14 cellular contexts compared by ENCODE assay signal in genomic region chr3:153144779-153145178, GRCh38. TPM values are rescaled to one million over a fixed set of nuclear protein-coding genes. Genes with fewer than 3 reads are reported as not detected.
DNase-seq lines count a peak whose midpoint lies in the region; ATAC-seq and TF ChIP-seq lines count a peak whose summit lies in the region.
"Had no signal": no experiment of that assay in that cellular context is flagged by ENCODE, and none has a peak within 500 bp of the region (broad histone marks: within the 10 kb centered on the region; RNA-seq: fewer than 3 reads in every experiment).

No MANE protein-coding gene starts in this region.

- H3K36me3 Mint-ChIP-seq in osteocyte (ENCODE audit: unreplicated experiment): no peaks in the 10 kb centered on the region
- H3K36me3 Mint-ChIP-seq: activated naive CD8-positive, alpha-beta T cell treated with anti-CD3 and anti-CD28 coated beads for 36 hours; T-cell had no signal

- DNase-seq in EL: peak; percentile 73
- DNase-seq in RWPE1 (ENCODE audit: low spot score): peak; percentile 18
- DNase-seq in epithelial cell of prostate (ENCODE audit: low read depth, low spot score): no peak
- no peak for DNase-seq in osteocyte (ENCODE audit: extremely low spot score, unreplicated experiment)
- DNase-seq in amygdala (lab: John Stamatoyannopoulos, UW): no peak
- no peak for DNase-seq in T-helper 1 cell
- DNase-seq in LoVo (ENCODE audit: low spot score): no peak
- DNase-seq: activated naive CD8-positive, alpha-beta T cell treated with anti-CD3 and anti-CD28 coated beads for 36 hours; H9; naive thymus-derived CD4-positive, alpha-beta T cell; retina; T-cell had no signal

- POLR2A ChIA-PET in RWPE1 (lab: Yijun Ruan, JAX; ENCODE audit: low non-redundant PET): no interaction called here

- ATAC-seq in HG03045 (IDR thresholded peaks at IDR 0.05; ENCODE audit: unreplicated experiment): no peak
- ATAC-seq: naive thymus-derived CD4-positive, alpha-beta T cell; T-cell had no signal

- H3K4me1 Mint-ChIP-seq in osteocyte (ENCODE audit: unreplicated experiment): peaks cover 58% of the 10 kb centered on the region
- H3K4me1 Mint-ChIP-seq: H9 had no signal

- TF ChIP-seq CTCF in RWPE1 (conservative IDR thresholded peaks at IDR 0.05; ENCODE audit: low read depth) (no peak), osteocyte (IDR thresholded peaks at IDR 0.05) (no peak)

- peak overlapping the region; percentile 90 for H3K27ac Mint-ChIP-seq in osteocyte (ENCODE audit: unreplicated experiment)
- H3K27ac Mint-ChIP-seq: activated naive CD8-positive, alpha-beta T cell treated with anti-CD3 and anti-CD28 coated beads for 36 hours; H9; naive thymus-derived CD4-positive, alpha-beta T cell; stimulated activated naive CD8-positive, alpha-beta T cell treated with anti-CD3 and anti-CD28 coated beads, Interleukin-15, Interleukin-2, amounts not matched to agents 100 ng/mL and 50 ng/mL, for 24 hours; T-cell had no signal

- H3K27ac ChIP-seq in RWPE1 (no peak overlapping the region), epithelial cell of prostate (peak overlapping the region; percentile 78)

- CTCF ChIA-PET in RWPE1 (lab: Yijun Ruan, JAX): no interaction called here

- no peak overlapping the region for H3K4me3 Mint-ChIP-seq in osteocyte (ENCODE audit: unreplicated experiment)
- H3K4me3 Mint-ChIP-seq: activated naive CD8-positive, alpha-beta T cell treated with anti-CD3 and anti-CD28 coated beads for 36 hours; H9; naive thymus-derived CD4-positive, alpha-beta T cell; stimulated activated naive CD8-positive, alpha-beta T cell treated with anti-CD3 and anti-CD28 coated beads, Interleukin-15, Interleukin-2, amounts not matched to agents 100 ng/mL and 50 ng/mL, for 24 hours; T-cell had no signal

- peaks cover 7% of the 10 kb centered on the region for H3K9me3 Mint-ChIP-seq in osteocyte (ENCODE audit: unreplicated experiment)
- H3K9me3 Mint-ChIP-seq: H9 had no signal

- no peaks in the 10 kb centered on the region for H3K27me3 Mint-ChIP-seq in osteocyte (ENCODE audit: unreplicated experiment)
- H3K27me3 Mint-ChIP-seq: activated naive CD8-positive, alpha-beta T cell treated with anti-CD3 and anti-CD28 coated beads for 36 hours; stimulated activated naive CD8-positive, alpha-beta T cell treated with anti-CD3 and anti-CD28 coated beads, Interleukin-15, Interleukin-2, amounts not matched to agents 100 ng/mL and 50 ng/mL, for 24 hours; T-cell had no signal

RNA-seq across cellular contexts. Expression of gene RAP2B, which starts 17.2 kb away (rescaled TPM):
- 14.6 and 15.9 TPM in 2 replicates for total RNA-seq in osteocyte

Comparison
In these comparisons a context has a peak if more than half of its experiments do, and no peak if none do; other contexts are left out.
1. DNase-seq: peak in EL (single experiment) and RWPE1 (single experiment); none in epithelial cell of prostate (single experiment), osteocyte (single experiment), amygdala (0 of 56), T-helper 1 cell (0 of 5) and LoVo (single experiment).